Comparison of ENCODE assay signal across 1 cellular context in genomic region chr14:105287249-105288102, GRCh38.
TF ChIP-seq lines count a peak whose summit lies in the region.

No MANE protein-coding gene starts in this region.

TF ChIP-seq in WTC11, 78 proteins besides CTCF, POLR2A, EP300 and RAD21 (continued from another document):
- TF ChIP-seq, protein P1, sequence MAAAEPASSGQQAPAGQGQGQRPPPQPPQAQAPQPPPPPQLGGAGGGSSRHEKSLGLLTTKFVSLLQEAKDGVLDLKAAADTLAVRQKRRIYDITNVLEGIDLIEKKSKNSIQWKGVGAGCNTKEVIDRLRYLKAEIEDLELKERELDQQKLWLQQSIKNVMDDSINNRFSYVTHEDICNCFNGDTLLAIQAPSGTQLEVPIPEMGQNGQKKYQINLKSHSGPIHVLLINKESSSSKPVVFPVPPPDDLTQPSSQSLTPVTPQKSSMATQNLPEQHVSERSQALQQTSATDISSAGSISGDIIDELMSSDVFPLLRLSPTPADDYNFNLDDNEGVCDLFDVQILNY (CRISPR knock-in tag; IDR thresholded peaks at IDR 0.05): no peak
- no peak for TF ChIP-seq USF1 (CRISPR knock-in tag; IDR thresholded peaks at IDR 0.05)
